Comparison of ENCODE assay signal across 19 cellular contexts in the genomic region with DNA sequence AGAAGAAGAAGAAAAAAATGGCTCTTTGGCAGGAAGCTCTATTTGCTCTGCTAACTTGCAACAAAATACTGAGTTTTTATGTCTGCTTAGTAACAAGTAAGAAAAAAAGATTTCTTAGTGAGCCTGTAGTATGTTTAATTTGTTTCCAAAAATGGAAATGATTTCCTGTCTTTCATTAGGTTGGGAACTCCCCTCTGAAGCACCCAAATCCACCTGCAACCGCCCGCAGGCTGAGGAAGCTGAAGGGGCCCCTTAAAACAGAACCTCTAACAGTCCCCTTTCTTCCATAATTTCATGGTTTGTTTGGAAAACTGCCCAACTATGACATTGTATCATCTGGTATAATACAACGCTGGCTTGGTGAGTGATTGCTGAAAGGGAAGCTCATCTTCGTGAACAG.
DNase-seq lines count a peak whose midpoint lies in the region; ATAC-seq and TF ChIP-seq lines count a peak whose summit lies in the region.
"Had no signal": no experiment of that assay in that cellular context is flagged by ENCODE, and none has a peak within 500 bp of the region (broad histone marks: within the 10 kb centered on the region; RNA-seq: fewer than 3 reads in every experiment).

No MANE protein-coding gene starts in this region.

- H3K4me1 Mint-ChIP-seq in CD4-positive, alpha-beta T cell (ENCODE audit: low read depth) = peaks cover 15% of the 10 kb centered on the region
- peaks cover 41% of the 10 kb centered on the region for H3K4me1 Mint-ChIP-seq in activated naive CD8-positive, alpha-beta T cell treated with anti-CD3 and anti-CD28 coated beads, Interleukin-2, amount 50 U/mL, for 24 hours
- peaks cover 49% of the 10 kb centered on the region for H3K4me1 Mint-ChIP-seq in neural progenitor cell

- ATAC-seq in CD4-positive, alpha-beta T cell (ENCODE audit: poor library complexity) = peak; percentile 58
- peak; percentile 48 for ATAC-seq in GM18907 (IDR thresholded peaks at IDR 0.05; ENCODE audit: unreplicated experiment)
- no peak for ATAC-seq in activated naive CD8-positive, alpha-beta T cell treated with anti-CD3 and anti-CD28 coated beads, Interleukin-2, amount 50 U/mL, for 24 hours
- ATAC-seq in psoas muscle = no peak
- ATAC-seq: esophagus mucosa, left lobe of liver, mucosa of descending colon had no signal

- H3K4me1 ChIP-seq in neural progenitor cell (peaks cover 36% of the 10 kb centered on the region), psoas muscle (no peaks in the 10 kb centered on the region)
- H3K4me1 ChIP-seq: Peyer's patch had no signal

- peaks cover 19% of the 10 kb centered on the region for H3F3A ChIP-seq in neural progenitor cell (ENCODE audit: low read depth)

- H3K36me3 ChIP-seq in neural progenitor cell (no peaks in the 10 kb centered on the region), psoas muscle (ENCODE audit: insufficient read depth in 1 of 2, low read depth in 1 of 2) (no peaks in the 10 kb centered on the region)
- H3K36me3 ChIP-seq: ovary, Peyer's patch, thoracic aorta had no signal

- no peak overlapping the region for H3K27ac Mint-ChIP-seq in CD4-positive, alpha-beta T cell
- H3K27ac Mint-ChIP-seq in activated naive CD8-positive, alpha-beta T cell treated with anti-CD3 and anti-CD28 coated beads, Interleukin-2, amount 50 U/mL, for 24 hours = no peak overlapping the region
- H3K27ac Mint-ChIP-seq in neural progenitor cell = peak overlapping the region; percentile 80

- WGBS in psoas muscle, 3 donors = 38 to 48% (median 48%) methylated on average over 4 of the region's 4 CpGs

- no peak overlapping the region for H3K4me3 Mint-ChIP-seq in CD4-positive, alpha-beta T cell
- H3K4me3 Mint-ChIP-seq in activated naive CD8-positive, alpha-beta T cell treated with anti-CD3 and anti-CD28 coated beads, Interleukin-2, amount 50 U/mL, for 24 hours = no peak overlapping the region
- H3K4me3 Mint-ChIP-seq in neural progenitor cell = no peak overlapping the region

- no peaks in the 10 kb centered on the region for H3K79me2 ChIP-seq in neural progenitor cell (ENCODE audit: low read depth)

- no peaks in the 10 kb centered on the region for H3K9me3 Mint-ChIP-seq in CD4-positive, alpha-beta T cell
- H3K9me3 Mint-ChIP-seq in activated naive CD8-positive, alpha-beta T cell treated with anti-CD3 and anti-CD28 coated beads, Interleukin-2, amount 50 U/mL, for 24 hours = peaks cover 5% of the 10 kb centered on the region
- peaks cover 7% of the 10 kb centered on the region for H3K9me3 Mint-ChIP-seq in neural progenitor cell

- no peak overlapping the region for H3K27ac ChIP-seq in CD4-positive, alpha-beta T cell (ENCODE audit: low read depth, low read length)
- H3K27ac ChIP-seq in neural progenitor cell = peak overlapping the region; percentile 83
- no peak overlapping the region for H3K27ac ChIP-seq in psoas muscle
- H3K27ac ChIP-seq: ovary, Peyer's patch, thoracic aorta had no signal

- peak overlapping the region; percentile 3 for H2AFZ ChIP-seq in neural progenitor cell (replicated peaks)

- no peaks in the 10 kb centered on the region for H3K27me3 ChIP-seq in CD4-positive, alpha-beta T cell (ENCODE audit: control insufficient read depth, insufficient read depth, low read length)
- H3K27me3 ChIP-seq in neural progenitor cell (no peaks in the 10 kb centered on the region), psoas muscle (ENCODE audit: insufficient read depth in 3 of 3, low read length in 2 of 3) (no peaks in the 10 kb centered on the region)
- H3K27me3 ChIP-seq: ovary, Peyer's patch had no signal

- H3K9ac ChIP-seq in neural progenitor cell = no peak overlapping the region

- H4K20me1 ChIP-seq in neural progenitor cell (ENCODE audit: low read depth) = no peaks in the 10 kb centered on the region

- H3K9me3 ChIP-seq in CD4-positive, alpha-beta T cell (ENCODE audit: control insufficient read depth, low read length) = no peaks in the 10 kb centered on the region
- H3K9me3 ChIP-seq in neural progenitor cell (ENCODE audit: low read depth) (no peaks in the 10 kb centered on the region), psoas muscle (no peaks in the 10 kb centered on the region)
- H3K9me3 ChIP-seq: mucosa of descending colon, ovary, Peyer's patch, thoracic aorta had no signal

- POLR2A ChIA-PET in CD4-positive, alpha-beta T cell (lab: Charles Lee) = no interaction called here

- H3K36me3 Mint-ChIP-seq in CD4-positive, alpha-beta T cell (ENCODE audit: low read depth) = no peaks in the 10 kb centered on the region
- no peaks in the 10 kb centered on the region for H3K36me3 Mint-ChIP-seq in activated naive CD8-positive, alpha-beta T cell treated with anti-CD3 and anti-CD28 coated beads, Interleukin-2, amount 50 U/mL, for 24 hours (ENCODE audit: low read depth)
- H3K36me3 Mint-ChIP-seq in neural progenitor cell = no peaks in the 10 kb centered on the region

- no peak for TF ChIP-seq CTCF in CD4-positive, alpha-beta T cell (IDR thresholded peaks at IDR 0.05)
- TF ChIP-seq CTCF in neural progenitor cell (IDR thresholded peaks at IDR 0.05) = no peak
- no peak for TF ChIP-seq CTCF in psoas muscle (IDR thresholded peaks at IDR 0.05)

- no peaks in the 10 kb centered on the region for H3K27me3 Mint-ChIP-seq in CD4-positive, alpha-beta T cell
- peaks cover 8% of the 10 kb centered on the region for H3K27me3 Mint-ChIP-seq in activated naive CD8-positive, alpha-beta T cell treated with anti-CD3 and anti-CD28 coated beads, Interleukin-2, amount 50 U/mL, for 24 hours
- peaks cover 11% of the 10 kb centered on the region for H3K27me3 Mint-ChIP-seq in neural progenitor cell (ENCODE audit: insufficient read depth, low read depth)

- H3K4me2 ChIP-seq in neural progenitor cell = peak overlapping the region; percentile 70

- intact Hi-C loops in CD4-positive, alpha-beta T cell (cut with DNase I, micrococcal nuclease) = no loop called here
- intact Hi-C loops in psoas muscle (cut with DNase I) = no loop called here

- H3K4me3 ChIP-seq in neural progenitor cell (no peak overlapping the region), psoas muscle (no peak overlapping the region)
- H3K4me3 ChIP-seq: mucosa of descending colon, ovary, Peyer's patch, thoracic aorta had no signal

- CTCF ChIA-PET in CD4-positive, alpha-beta T cell (lab: Charles Lee) = interaction anchor here (0.6 kb wide), 1 partner anchor 52 kb away, joined by 3 read pairs; no protein-coding TSS in a partner anchor

- no peak for DNase-seq in CD4-positive, alpha-beta T cell
- DNase-seq in activated naive CD8-positive, alpha-beta T cell treated with anti-CD3 and anti-CD28 coated beads, Interleukin-2, amount 50 U/mL, for 24 hours = peak; percentile 25
- no peak for DNase-seq in neural progenitor cell (ENCODE audit: low spot score)
- no peak for DNase-seq in NOMO-1 (lab: John Stamatoyannopoulos, UW; ENCODE audit: unreplicated experiment in 2 of 2)
- DNase-seq in psoas muscle = no peak
- no peak for DNase-seq in COLO829 (ENCODE audit: low spot score)
- DNase-seq: DMS 273 treated with DMSO at 0.1 percent for 48 hours; mucosa of descending colon; NCI-H1436; NCI-H2171 treated with DMSO at 0.1 percent for 48 hours; NCI-H774; ovary; Peyer's patch; stimulated activated CD4-positive, alpha-beta T cell treated with anti-CD3 and anti-CD28 coated beads, Interleukin-2, amount 100 ng/mL, for 24 hours; T-helper 9 cell had no signal

Comparison
In these comparisons a context has a peak if more than half of its experiments do, and no peak if none do; other contexts are left out.
1. ATAC-seq: peak in CD4-positive, alpha-beta T cell (single experiment) and GM18907 (single experiment); none in activated naive CD8-positive, alpha-beta T cell treated with anti-CD3 and anti-CD28 coated beads, Interleukin-2, amount 50 U/mL, for 24 hours (single experiment) and psoas muscle (0 of 4).